23 cellular contexts compared by ENCODE assay signal in genomic region chr14:21882226-21882625, GRCh38.
A peak's percentile ranks its signal among the peaks of the same experiment; 100 is the strongest.
DNase-seq lines count a peak whose midpoint lies in the region; ATAC-seq, FAIRE-seq and TF ChIP-seq lines count a peak whose summit lies in the region.
"Had no signal": no experiment of that assay in that cellular context is flagged by ENCODE, and none has a peak within 500 bp of the region (broad histone marks: within the 10 kb centered on the region; RNA-seq: fewer than 3 reads in every experiment).

No MANE protein-coding gene starts in this region.

- no peaks in the 10 kb centered on the region for H3K4me1 ChIP-seq in astrocyte (ENCODE audit: insufficient read depth, low read length)
- H3K4me1 ChIP-seq: BE2C, Peyer's patch had no signal

- no peaks in the 10 kb centered on the region for H3K9me3 Mint-ChIP-seq in activated CD4-positive, alpha-beta T cell treated with anti-CD3 and anti-CD28 coated beads, Interleukin-2, amount 10 ng/mL, durations not matched to agents 24 days and 14 days
- H3K9me3 Mint-ChIP-seq in activated CD4-positive, alpha-beta T cell treated with anti-CD3 and anti-CD28 coated beads, Interleukin-2, amount 10 ng/mL, durations not matched to agents 7 days and 5 days, result peaks cover 4% of the 10 kb centered on the region
- H3K9me3 Mint-ChIP-seq in astrocyte (ENCODE audit: unreplicated experiment) (no peaks in the 10 kb centered on the region), progenitor cell of endocrine pancreas (ENCODE audit: low read depth) (peaks cover 4% of the 10 kb centered on the region)
- peaks cover 4% of the 10 kb centered on the region for H3K9me3 Mint-ChIP-seq in natural killer cell treated with Interleukin-12 subunit alpha and Interleukin-12 subunit beta and Interleukin-15 and Interleukin-18, amount 100 ng/mL, for 72 hours
- H3K9me3 Mint-ChIP-seq: CD14-positive monocyte had no signal

- no peak overlapping the region for H3K27ac Mint-ChIP-seq in activated CD4-positive, alpha-beta T cell treated with anti-CD3 and anti-CD28 coated beads, Interleukin-2, amount 10 ng/mL, durations not matched to agents 24 days and 14 days
- H3K27ac Mint-ChIP-seq in activated CD4-positive, alpha-beta T cell treated with anti-CD3 and anti-CD28 coated beads, Interleukin-2, amount 10 ng/mL, durations not matched to agents 7 days and 5 days, result no peak overlapping the region
- peak overlapping the region; percentile 4 for H3K27ac Mint-ChIP-seq in astrocyte (ENCODE audit: unreplicated experiment)
- H3K27ac Mint-ChIP-seq in natural killer cell treated with Interleukin-12 subunit alpha and Interleukin-12 subunit beta and Interleukin-15 and Interleukin-18, amount 100 ng/mL, for 72 hours, result no peak overlapping the region
- H3K27ac Mint-ChIP-seq in T-helper 17 cell, result no peak overlapping the region
- H3K27ac Mint-ChIP-seq in progenitor cell of endocrine pancreas, result no peak overlapping the region
- H3K27ac Mint-ChIP-seq: CD14-positive monocyte had no signal

- TF ChIP-seq CTCF in astrocyte (IDR thresholded peaks at IDR 0.05; ENCODE audit: insufficient read depth, low read depth, low read length) (no peak), progenitor cell of endocrine pancreas (IDR thresholded peaks at IDR 0.05; ENCODE audit: unreplicated experiment) (no peak)

- no peak overlapping the region for H2AFZ ChIP-seq in astrocyte (ENCODE audit: low read depth, low read length)

- no peaks in the 10 kb centered on the region for H3K36me3 Mint-ChIP-seq in activated CD4-positive, alpha-beta T cell treated with anti-CD3 and anti-CD28 coated beads, Interleukin-2, amount 10 ng/mL, durations not matched to agents 24 days and 14 days (ENCODE audit: low read depth)
- H3K36me3 Mint-ChIP-seq in activated CD4-positive, alpha-beta T cell treated with anti-CD3 and anti-CD28 coated beads, Interleukin-2, amount 10 ng/mL, durations not matched to agents 7 days and 5 days (ENCODE audit: low read depth), result peaks cover 4% of the 10 kb centered on the region
- H3K36me3 Mint-ChIP-seq in astrocyte (ENCODE audit: low read depth, unreplicated experiment) (no peaks in the 10 kb centered on the region), T-helper 17 cell (ENCODE audit: low read depth) (no peaks in the 10 kb centered on the region), progenitor cell of endocrine pancreas (ENCODE audit: insufficient read depth) (no peaks in the 10 kb centered on the region)
- peaks cover 7% of the 10 kb centered on the region for H3K36me3 Mint-ChIP-seq in natural killer cell treated with Interleukin-12 subunit alpha and Interleukin-12 subunit beta and Interleukin-15 and Interleukin-18, amount 100 ng/mL, for 72 hours
- H3K36me3 Mint-ChIP-seq: CD14-positive monocyte had no signal

- no peak for ATAC-seq in natural killer cell treated with Interleukin-12 subunit alpha and Interleukin-12 subunit beta and Interleukin-15 and Interleukin-18, amount 100 ng/mL, for 72 hours
- ATAC-seq in T-helper 17 cell, result no peak
- ATAC-seq in GM18502 (IDR thresholded peaks at IDR 0.05; ENCODE audit: poor library complexity, unreplicated experiment), result no peak
- ATAC-seq: HCT116 had no signal

- H3K36me3 ChIP-seq in astrocyte (ENCODE audit: insufficient read depth, low read length), result no peaks in the 10 kb centered on the region
- H3K36me3 ChIP-seq: BE2C, Peyer's patch had no signal

- H4K20me1 ChIP-seq in astrocyte (ENCODE audit: insufficient read depth, low read length), result no peaks in the 10 kb centered on the region

- no peaks in the 10 kb centered on the region for H3K79me2 ChIP-seq in astrocyte (ENCODE audit: insufficient read depth, low read length)

- no peak overlapping the region for H3K4me2 ChIP-seq in astrocyte (ENCODE audit: low read length)
- H3K4me2 ChIP-seq: SK-N-SH had no signal

- no peaks in the 10 kb centered on the region for H3K27me3 ChIP-seq in astrocyte (ENCODE audit: insufficient read depth, low read length)
- H3K27me3 ChIP-seq: BE2C, Peyer's patch had no signal

- CTCF ChIA-PET in activated CD4-positive, alpha-beta T cell treated with anti-CD3 and anti-CD28 coated beads, Interleukin-2, amount 10 ng/mL, durations not matched to agents 7 days and 5 days (lab: Charles Lee), result interaction anchor here (1.4 kb wide), 1 partner anchor 688 kb away, joined by 3 read pairs; no protein-coding TSS in a partner anchor

- intact Hi-C loops in activated CD4-positive, alpha-beta T cell treated with anti-CD3 and anti-CD28 coated beads, Interleukin-2, amount 10 ng/mL, durations not matched to agents 24 days and 14 days (cut with micrococcal nuclease), result no loop called here

- POLR2A ChIA-PET in activated CD4-positive, alpha-beta T cell treated with anti-CD3 and anti-CD28 coated beads, Interleukin-2, amount 10 ng/mL, durations not matched to agents 7 days and 5 days (lab: Charles Lee), result no interaction called here

- H3K9ac ChIP-seq in astrocyte (ENCODE audit: low read length), result no peak overlapping the region
- H3K9ac ChIP-seq: SK-N-SH had no signal

- peak; percentile 49 for DNase-seq in activated CD4-positive, alpha-beta T cell treated with anti-CD3 and anti-CD28 coated beads, Interleukin-2, amount 10 ng/mL, durations not matched to agents 24 days and 14 days
- no peak for DNase-seq in activated CD4-positive, alpha-beta T cell treated with anti-CD3 and anti-CD28 coated beads, Interleukin-2, amount 10 ng/mL, durations not matched to agents 7 days and 5 days
- DNase-seq in astrocyte (ENCODE audit: low read depth), result no peak
- peak; percentile 51 for DNase-seq in iris pigment epithelial cell (ENCODE audit: low read depth)
- DNase-seq in natural killer cell treated with Interleukin-12 subunit alpha and Interleukin-12 subunit beta and Interleukin-15 and Interleukin-18, amount 100 ng/mL, for 72 hours (ENCODE audit: low spot score), result no peak
- no peak for DNase-seq in T-helper 17 cell
- DNase-seq in progenitor cell of endocrine pancreas (ENCODE audit: low spot score, unreplicated experiment), result no peak
- DNase-seq: BE2C, Calu3, IMR-90, KG1, MM.1S, NCI-H2029, NCI-H2227 treated with DMSO at 0.1 percent for 48 hours, NCI-H69, Peyer's patch, SK-N-SH had no signal

- peaks cover 31% of the 10 kb centered on the region for H3K27me3 Mint-ChIP-seq in activated CD4-positive, alpha-beta T cell treated with anti-CD3 and anti-CD28 coated beads, Interleukin-2, amount 10 ng/mL, durations not matched to agents 24 days and 14 days
- peaks cover 26% of the 10 kb centered on the region for H3K27me3 Mint-ChIP-seq in activated CD4-positive, alpha-beta T cell treated with anti-CD3 and anti-CD28 coated beads, Interleukin-2, amount 10 ng/mL, durations not matched to agents 7 days and 5 days
- H3K27me3 Mint-ChIP-seq in astrocyte (ENCODE audit: low read depth, unreplicated experiment) (no peaks in the 10 kb centered on the region), T-helper 17 cell (no peaks in the 10 kb centered on the region), progenitor cell of endocrine pancreas (peaks cover 20% of the 10 kb centered on the region)
- no peaks in the 10 kb centered on the region for H3K27me3 Mint-ChIP-seq in natural killer cell treated with Interleukin-12 subunit alpha and Interleukin-12 subunit beta and Interleukin-15 and Interleukin-18, amount 100 ng/mL, for 72 hours

- H3K27ac ChIP-seq in astrocyte (ENCODE audit: low read depth, low read length), result no peak overlapping the region
- H3K27ac ChIP-seq: 22Rv1, Peyer's patch had no signal

- no peak overlapping the region for H3K4me3 ChIP-seq in astrocyte (ENCODE audit: insufficient read depth, low read depth, low read length)
- H3K4me3 ChIP-seq: Peyer's patch had no signal

- H3K4me1 Mint-ChIP-seq in activated CD4-positive, alpha-beta T cell treated with anti-CD3 and anti-CD28 coated beads, Interleukin-2, amount 10 ng/mL, durations not matched to agents 24 days and 14 days, result peaks cover 2% of the 10 kb centered on the region
- peaks cover 6% of the 10 kb centered on the region for H3K4me1 Mint-ChIP-seq in activated CD4-positive, alpha-beta T cell treated with anti-CD3 and anti-CD28 coated beads, Interleukin-2, amount 10 ng/mL, durations not matched to agents 7 days and 5 days
- peaks cover 22% of the 10 kb centered on the region for H3K4me1 Mint-ChIP-seq in astrocyte (ENCODE audit: low read depth, unreplicated experiment)
- H3K4me1 Mint-ChIP-seq in natural killer cell treated with Interleukin-12 subunit alpha and Interleukin-12 subunit beta and Interleukin-15 and Interleukin-18, amount 100 ng/mL, for 72 hours (ENCODE audit: low read depth in 2 of 2), result peaks cover 8 to 20% of the 10 kb centered on the region in 2 donors
- peaks cover 5% of the 10 kb centered on the region for H3K4me1 Mint-ChIP-seq in T-helper 17 cell
- H3K4me1 Mint-ChIP-seq in progenitor cell of endocrine pancreas (ENCODE audit: low read depth), result peaks cover 2% of the 10 kb centered on the region
- H3K4me1 Mint-ChIP-seq: CD14-positive monocyte had no signal

- no peaks in the 10 kb centered on the region for H3K9me3 ChIP-seq in astrocyte (ENCODE audit: insufficient read depth, low read depth, low read length)
- no peaks in the 10 kb centered on the region for H3K9me3 ChIP-seq in T-helper 17 cell (ENCODE audit: control insufficient read depth, low read length, poor library complexity, severe bottlenecking)
- H3K9me3 ChIP-seq: BE2C, Peyer's patch, SK-N-SH had no signal

- no peak for FAIRE-seq in astrocyte (lab: Jason Lieb, UNC)
- FAIRE-seq: G401.6, H1 had no signal

- H3K4me3 Mint-ChIP-seq in activated CD4-positive, alpha-beta T cell treated with anti-CD3 and anti-CD28 coated beads, Interleukin-2, amount 10 ng/mL, durations not matched to agents 24 days and 14 days, result no peak overlapping the region
- H3K4me3 Mint-ChIP-seq in activated CD4-positive, alpha-beta T cell treated with anti-CD3 and anti-CD28 coated beads, Interleukin-2, amount 10 ng/mL, durations not matched to agents 7 days and 5 days, result no peak overlapping the region
- peak overlapping the region; percentile 17 for H3K4me3 Mint-ChIP-seq in astrocyte (ENCODE audit: unreplicated experiment)
- H3K4me3 Mint-ChIP-seq in natural killer cell treated with Interleukin-12 subunit alpha and Interleukin-12 subunit beta and Interleukin-15 and Interleukin-18, amount 100 ng/mL, for 72 hours, result no peak overlapping the region
- no peak overlapping the region for H3K4me3 Mint-ChIP-seq in T-helper 17 cell
- no peak overlapping the region for H3K4me3 Mint-ChIP-seq in progenitor cell of endocrine pancreas (ENCODE audit: low read depth)
- H3K4me3 Mint-ChIP-seq: CD14-positive monocyte had no signal

Comparison
In these comparisons a context has a peak if more than half of its experiments do, and no peak if none do; other contexts are left out.
1. DNase-seq: peak in activated CD4-positive, alpha-beta T cell treated with anti-CD3 and anti-CD28 coated beads, Interleukin-2, amount 10 ng/mL, durations not matched to agents 24 days and 14 days (single experiment) and iris pigment epithelial cell (single experiment); none in activated CD4-positive, alpha-beta T cell treated with anti-CD3 and anti-CD28 coated beads, Interleukin-2, amount 10 ng/mL, durations not matched to agents 7 days and 5 days (single experiment), astrocyte (single experiment), natural killer cell treated with Interleukin-12 subunit alpha and Interleukin-12 subunit beta and Interleukin-15 and Interleukin-18, amount 100 ng/mL, for 72 hours (single experiment), T-helper 17 cell (0 of 3) and progenitor cell of endocrine pancreas (single experiment).